In genomic region chr5:136133416-136134383, GRCh38 we compare ENCODE assay signal across 8 cellular contexts. TPM values are rescaled to one million over a fixed set of nuclear protein-coding genes. Genes with fewer than 3 reads are reported as not detected.
DNase-seq lines count a peak whose midpoint lies in the region; ATAC-seq and TF ChIP-seq lines count a peak whose summit lies in the region.

No MANE protein-coding gene starts in this region.

- CTCF ChIA-PET in T-cell (lab: Charles Lee) = interaction anchor here in 1 of 2 donors (0.7 to 1.2 kb wide), 2 partner anchors 9 kb away, joined by 3 to 4 read pairs; no protein-coding TSS in a partner anchor

- ATAC-seq in GM18909 (IDR thresholded peaks at IDR 0.05; ENCODE audit: poor library complexity, unreplicated experiment) (peak; percentile 21), T-cell (replicated peaks in 1 of 4) (peak in 3 of 4 experiments; percentile 15 to 25 (median 23)), GM18870 (IDR thresholded peaks at IDR 0.05; ENCODE audit: unreplicated experiment) (no peak)

- H3K27ac Mint-ChIP-seq in CD14-positive monocyte = peak overlapping the region; percentile 50 to 87 (median 68)
- H3K27ac Mint-ChIP-seq in T-cell = peak overlapping the region; percentile 83 to 86

- DNase-seq in CD14-positive monocyte (ENCODE audit: low spot score) (no peak), T-cell (peak in 6 of 34 experiments; percentile 1 to 16 (median 4)), stomach (peak; percentile 68)

- no peak for TF ChIP-seq CTCF in CD14-positive monocyte (IDR thresholded peaks at IDR 0.05)
- no peak for TF ChIP-seq CTCF in liver (IDR thresholded peaks at IDR 0.05; ENCODE audit: low read depth, low read length, missing input control)
- no peak for TF ChIP-seq CTCF in stomach (IDR thresholded peaks at IDR 0.05)

- H3K9me3 Mint-ChIP-seq in CD14-positive monocyte (peaks cover 0 to 2% (median 0%) of the 10 kb centered on the region in 7 donors), T-cell (no peaks in the 10 kb centered on the region)

- no peak for TF ChIP-seq EP300 in stomach (IDR thresholded peaks at IDR 0.05)

- H3K27ac ChIP-seq in HUES64 (ENCODE audit: low read depth, low read length) (peak overlapping the region; percentile 89), duodenal mucosa (ENCODE audit: low read depth, low read length) (peak overlapping the region; percentile 87), liver (ENCODE audit: low read depth in 1 of 2, low read length in 2 of 2) (peak overlapping the region; percentile 99 to 100), stomach (peak overlapping the region; percentile 96 to 100 (median 98))

- H3K27me3 ChIP-seq in HUES64 (ENCODE audit: insufficient read depth, low read length) (peaks cover 5% of the 10 kb centered on the region; the same call in 1 of the 2 replicates), duodenal mucosa (ENCODE audit: control insufficient read depth in 1 of 2, insufficient read depth in 2 of 2, low read length in 2 of 2) (no peaks in the 10 kb centered on the region), liver (ENCODE audit: control insufficient read depth in 4 of 4, insufficient read depth in 4 of 4, low read length in 3 of 4) (no peaks in the 10 kb centered on the region), stomach (no peaks in the 10 kb centered on the region)

- H3K4me1 ChIP-seq in HUES64 (ENCODE audit: insufficient read depth, low read length) = peaks cover 19% of the 10 kb centered on the region
- peaks cover 13 to 26% of the 10 kb centered on the region in 2 donors for H3K4me1 ChIP-seq in duodenal mucosa (ENCODE audit: control insufficient read depth in 1 of 2, insufficient read depth in 2 of 2, low read length in 2 of 2)
- H3K4me1 ChIP-seq in liver (ENCODE audit: control insufficient read depth in 4 of 4, insufficient read depth in 4 of 4, low read length in 3 of 4) = peaks cover 14 to 27% (median 18%) of the 10 kb centered on the region in 4 donors
- H3K4me1 ChIP-seq in stomach = peaks cover 22 to 60% (median 40%) of the 10 kb centered on the region in 4 donors

- H3K9ac ChIP-seq in HUES64 (ENCODE audit: low read depth, low read length) (peak overlapping the region; percentile 89), duodenal mucosa (ENCODE audit: low read depth in 1 of 2, low read length in 2 of 2) (peak overlapping the region; percentile 87 to 95), liver (ENCODE audit: low read depth in 1 of 2, low read length in 2 of 2) (peak overlapping the region; percentile 97 to 99)

- no peak for TF ChIP-seq POLR2A in stomach (IDR thresholded peaks at IDR 0.05)

- peak overlapping the region; percentile 93 to 98 for H3K4me3 Mint-ChIP-seq in CD14-positive monocyte
- H3K4me3 Mint-ChIP-seq in T-cell = peak overlapping the region; percentile 85 to 90 (median 89)

- peaks cover 7 to 20% (median 8%) of the 10 kb centered on the region in 3 donors for H3K27me3 Mint-ChIP-seq in CD14-positive monocyte (ENCODE audit: low read depth in 3 of 3)
- peaks cover 23 to 35% of the 10 kb centered on the region in 2 donors for H3K27me3 Mint-ChIP-seq in T-cell

- TF ChIP-seq RAD21 in liver (IDR thresholded peaks at IDR 0.05) = peak in 1 of 2 donors; percentile 8

- peaks cover 34% of the 10 kb centered on the region for H3K4me1 Mint-ChIP-seq in CD14-positive monocyte
- H3K4me1 Mint-ChIP-seq in T-cell = peaks cover 9 to 48% (median 34%) of the 10 kb centered on the region in 3 donors

- H3K9me3 ChIP-seq in HUES64 (ENCODE audit: insufficient read depth, low read depth, low read length) (no peaks in the 10 kb centered on the region), duodenal mucosa (ENCODE audit: control insufficient read depth in 1 of 2, low read length in 2 of 2) (no peaks in the 10 kb centered on the region), liver (ENCODE audit: control insufficient read depth in 4 of 4, low read length in 3 of 4) (no peaks in the 10 kb centered on the region), stomach (no peaks in the 10 kb centered on the region)

- H3K36me3 Mint-ChIP-seq in CD14-positive monocyte (no peaks in the 10 kb centered on the region), T-cell (no peaks in the 10 kb centered on the region)

- POLR2A ChIA-PET in T-cell (lab: Charles Lee) = no interaction called here

- intact Hi-C loops in CD14-positive monocyte (cut with micrococcal nuclease) (no loop called here), stomach (cut with DNase I; ENCODE audit: low total_unique reads) (no loop called here)

- H3K4me3 ChIP-seq in HUES64 (ENCODE audit: low read length) (peak overlapping the region; percentile 85), duodenal mucosa (ENCODE audit: low read depth in 1 of 2, low read length in 2 of 2) (peak overlapping the region; percentile 90 to 91), liver (ENCODE audit: low read depth in 1 of 3, low read length in 3 of 3) (peak overlapping the region; percentile 92 to 98 (median 94)), stomach (peak overlapping the region; percentile 72 to 92 (median 92))

- 2% methylated on average over 25 of the region's 25 CpGs for WGBS in HUES64
- WGBS in liver = 2% methylated on average over 25 of the region's 25 CpGs
- 1 to 2% (median 2%) methylated on average over 24 to 25 of the region's 25 CpGs for WGBS in stomach, 5 donors

- H3K36me3 ChIP-seq in HUES64 (ENCODE audit: insufficient read depth, low read length) (peaks cover 5% of the 10 kb centered on the region; the same call in 1 of the 2 replicates), duodenal mucosa (ENCODE audit: control insufficient read depth in 1 of 2, insufficient read depth in 2 of 2, low read length in 2 of 2) (no peaks in the 10 kb centered on the region), liver (ENCODE audit: control insufficient read depth in 4 of 4, insufficient read depth in 3 of 4, low read depth in 1 of 4, low read length in 3 of 4) (no peaks in the 10 kb centered on the region), stomach (no peaks in the 10 kb centered on the region)

TF ChIP-seq in liver, 16 proteins besides CTCF, POLR2A, EP300 and RAD21 (continues in another document):
- TF ChIP-seq HNF4A (conservative IDR thresholded peaks at IDR 0.05) = peak in 1 of 2 donors; percentile 18
- no peak for TF ChIP-seq FOXA2 (IDR thresholded peaks at IDR 0.05)
- TF ChIP-seq HNF4G (IDR thresholded peaks at IDR 0.05) = no peak
- peak; percentile 22 for TF ChIP-seq REST (IDR thresholded peaks at IDR 0.05)
- TF ChIP-seq TAF1 (conservative IDR thresholded peaks at IDR 0.05) = no peak
- no peak for TF ChIP-seq FOXA1 (IDR thresholded peaks at IDR 0.05)
- no peak for TF ChIP-seq ZBTB33 (IDR thresholded peaks at IDR 0.05)
- no peak for TF ChIP-seq SP1 (IDR thresholded peaks at IDR 0.05)
- TF ChIP-seq MAX (IDR thresholded peaks at IDR 0.05) = no peak

RNA-seq across cellular contexts. Expression of gene SMAD5, which starts 1.1 kb away (rescaled TPM):
- polyA plus RNA-seq in CD14-positive monocyte = 10 to 100 TPM; 17.3 to 19.2 TPM
- polyA plus RNA-seq in HUES64 (2013, experiment 1 of 2) = 29.8 TPM
- 32.2 TPM for polyA plus RNA-seq in HUES64 (2013, experiment 2 of 2)
- 10 to 100 TPM in 3 of 5 donors, 1 to 10 TPM in 2; 8.7 to 24.2 (median 18.4) TPM for total RNA-seq in T-cell
- total RNA-seq in liver = 10 to 100 TPM; 16.2 to 42.0 TPM
- 10 to 100 TPM in 1 of 2 donors, 1 to 10 TPM in 1; 5.9 to 16.5 TPM for polyA plus RNA-seq in liver
- total RNA-seq in stomach = 100 to 1,000 TPM in 1 of 5 donors, 10 to 100 TPM in 4; 18.8 to 220 (median 61.4) TPM
- 10 to 100 TPM in 2 of 3 donors, 1 to 10 TPM in 1; 6.8 to 10.8 (median 10.5) TPM for polyA plus RNA-seq in stomach

RNA-seq across cellular contexts. Expression of gene SMIM32, which starts 59.3 kb away (rescaled TPM):
- polyA plus RNA-seq in CD14-positive monocyte (not detected), liver (under 1 TPM in 1 of 2 donors, not detected in 1; 0.02 TPM), stomach (under 1 TPM; 0.30 to 0.76 (median 0.75) TPM)
- polyA plus RNA-seq in HUES64 (2013, experiment 1 of 2) = 0.45 TPM
- 0.51 TPM for polyA plus RNA-seq in HUES64 (2013, experiment 2 of 2)
- total RNA-seq in T-cell (not detected), liver (not detected), stomach (10 to 100 TPM in 1 of 5 donors, under 1 TPM in 1, not detected in 3; 0.55 to 22.0 TPM)
